In the genomic region with DNA sequence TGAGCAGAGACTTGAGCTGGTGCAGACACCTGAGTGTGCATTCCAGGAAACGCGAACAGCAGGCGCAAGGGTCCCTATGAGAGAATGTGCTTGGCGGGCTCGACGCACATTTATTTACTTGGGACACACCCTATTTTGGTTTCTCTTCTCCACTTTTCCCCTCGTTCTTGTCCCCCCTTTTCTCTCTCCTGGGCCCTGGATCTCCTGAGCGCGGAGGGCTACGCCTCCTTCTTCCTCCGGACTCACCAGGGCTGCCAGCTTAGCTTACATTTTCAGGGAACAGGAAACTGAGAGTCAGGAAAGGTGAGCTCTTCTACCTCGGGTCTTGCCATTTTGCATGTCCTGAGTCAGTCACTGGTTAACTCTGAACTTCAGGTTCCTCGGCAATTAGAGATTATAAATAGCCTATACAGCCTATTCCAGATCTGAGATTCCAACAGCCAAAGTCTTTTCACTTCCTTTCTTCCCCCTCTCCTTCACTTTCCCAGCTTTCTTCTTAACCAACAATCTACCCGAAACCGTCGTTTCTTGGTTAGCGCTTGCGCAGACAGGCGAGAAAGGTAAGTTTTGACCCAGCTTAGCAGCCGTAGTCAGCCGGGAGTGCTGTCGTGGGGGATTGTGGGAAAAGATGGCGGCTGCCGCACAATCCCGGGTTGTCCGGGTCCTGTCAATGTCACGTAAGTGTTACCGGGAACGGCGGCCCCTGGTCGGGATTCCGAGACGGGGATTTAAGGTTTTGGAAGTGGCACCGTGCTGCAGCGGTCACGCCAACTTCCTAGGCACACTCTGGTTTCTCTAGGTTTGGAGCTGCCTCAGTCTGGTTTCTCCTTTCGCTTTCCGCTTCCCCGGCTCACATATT, we compare ENCODE assay signal across 1 cellular context.
A peak's percentile ranks its signal among the peaks of the same experiment; 100 is the strongest.
TF ChIP-seq lines count a peak whose summit lies in the region.

Gene AKAP3, minus strand, starts transcription at position 553 of the 859 bp plus-strand sequence. CDS start 10,855 bp downstream, outside the sequence.
Gene NDUFA9, plus strand, starts transcription at position 616 of the 859 bp plus-strand sequence. Its CDS starts 13 bp downstream, at position 629.

TF ChIP-seq in SK-N-SH, 30 proteins besides CTCF, POLR2A, EP300 and RAD21 (continued from another document):
- TF ChIP-seq, protein P1, sequence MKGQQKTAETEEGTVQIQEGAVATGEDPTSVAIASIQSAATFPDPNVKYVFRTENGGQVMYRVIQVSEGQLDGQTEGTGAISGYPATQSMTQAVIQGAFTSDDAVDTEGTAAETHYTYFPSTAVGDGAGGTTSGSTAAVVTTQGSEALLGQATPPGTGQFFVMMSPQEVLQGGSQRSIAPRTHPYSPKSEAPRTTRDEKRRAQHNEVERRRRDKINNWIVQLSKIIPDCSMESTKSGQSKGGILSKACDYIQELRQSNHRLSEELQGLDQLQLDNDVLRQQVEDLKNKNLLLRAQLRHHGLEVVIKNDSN (IDR thresholded peaks at IDR 0.05; ENCODE audit: borderline replicate concordance, low read depth): peak; percentile 70; the same call in 1 of the 2 replicates
- peak; percentile 35; the same call in 1 of the 2 replicates for TF ChIP-seq TCF12 (IDR thresholded peaks at IDR 0.05)
- no peak for TF ChIP-seq RFX5 (IDR thresholded peaks at IDR 0.05; ENCODE audit: low read length)
- no peak for TF ChIP-seq SMC3 (IDR thresholded peaks at IDR 0.05; ENCODE audit: low read depth, low read length)
- peak; percentile 80 for TF ChIP-seq CHD2 (IDR thresholded peaks at IDR 0.05; ENCODE audit: low read length, partially characterized antibody)
- TF ChIP-seq NRF1 (IDR thresholded peaks at IDR 0.05; ENCODE audit: low read depth, low read length): peak; percentile 67
- TF ChIP-seq, protein P2, sequence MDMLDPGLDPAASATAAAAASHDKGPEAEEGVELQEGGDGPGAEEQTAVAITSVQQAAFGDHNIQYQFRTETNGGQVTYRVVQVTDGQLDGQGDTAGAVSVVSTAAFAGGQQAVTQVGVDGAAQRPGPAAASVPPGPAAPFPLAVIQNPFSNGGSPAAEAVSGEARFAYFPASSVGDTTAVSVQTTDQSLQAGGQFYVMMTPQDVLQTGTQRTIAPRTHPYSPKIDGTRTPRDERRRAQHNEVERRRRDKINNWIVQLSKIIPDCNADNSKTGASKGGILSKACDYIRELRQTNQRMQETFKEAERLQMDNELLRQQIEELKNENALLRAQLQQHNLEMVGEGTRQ (IDR thresholded peaks at IDR 0.05; ENCODE audit: borderline replicate concordance, low read depth, low read length): no peak
- TF ChIP-seq MXI1 (IDR thresholded peaks at IDR 0.05; ENCODE audit: low read depth, low read length): peak; percentile 76; the same call in 1 of the 2 replicates
- TF ChIP-seq FOXM1 (IDR thresholded peaks at IDR 0.05; ENCODE audit: low read depth): no peak
- no peak for TF ChIP-seq FOXJ3 (CRISPR knock-in tag; IDR thresholded peaks at IDR 0.05)
- TF ChIP-seq, protein P3, sequence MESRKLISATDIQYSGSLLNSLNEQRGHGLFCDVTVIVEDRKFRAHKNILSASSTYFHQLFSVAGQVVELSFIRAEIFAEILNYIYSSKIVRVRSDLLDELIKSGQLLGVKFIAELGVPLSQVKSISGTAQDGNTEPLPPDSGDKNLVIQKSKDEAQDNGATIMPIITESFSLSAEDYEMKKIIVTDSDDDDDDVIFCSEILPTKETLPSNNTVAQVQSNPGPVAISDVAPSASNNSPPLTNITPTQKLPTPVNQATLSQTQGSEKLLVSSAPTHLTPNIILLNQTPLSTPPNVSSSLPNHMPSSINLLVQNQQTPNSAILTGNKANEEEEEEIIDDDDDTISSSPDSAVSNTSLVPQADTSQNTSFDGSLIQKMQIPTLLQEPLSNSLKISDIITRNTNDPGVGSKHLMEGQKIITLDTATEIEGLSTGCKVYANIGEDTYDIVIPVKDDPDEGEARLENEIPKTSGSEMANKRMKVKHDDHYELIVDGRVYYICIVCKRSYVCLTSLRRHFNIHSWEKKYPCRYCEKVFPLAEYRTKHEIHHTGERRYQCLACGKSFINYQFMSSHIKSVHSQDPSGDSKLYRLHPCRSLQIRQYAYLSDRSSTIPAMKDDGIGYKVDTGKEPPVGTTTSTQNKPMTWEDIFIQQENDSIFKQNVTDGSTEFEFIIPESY (IDR thresholded peaks at IDR 0.05; ENCODE audit: borderline replicate concordance, low read depth): no peak
- TF ChIP-seq, protein P4, sequence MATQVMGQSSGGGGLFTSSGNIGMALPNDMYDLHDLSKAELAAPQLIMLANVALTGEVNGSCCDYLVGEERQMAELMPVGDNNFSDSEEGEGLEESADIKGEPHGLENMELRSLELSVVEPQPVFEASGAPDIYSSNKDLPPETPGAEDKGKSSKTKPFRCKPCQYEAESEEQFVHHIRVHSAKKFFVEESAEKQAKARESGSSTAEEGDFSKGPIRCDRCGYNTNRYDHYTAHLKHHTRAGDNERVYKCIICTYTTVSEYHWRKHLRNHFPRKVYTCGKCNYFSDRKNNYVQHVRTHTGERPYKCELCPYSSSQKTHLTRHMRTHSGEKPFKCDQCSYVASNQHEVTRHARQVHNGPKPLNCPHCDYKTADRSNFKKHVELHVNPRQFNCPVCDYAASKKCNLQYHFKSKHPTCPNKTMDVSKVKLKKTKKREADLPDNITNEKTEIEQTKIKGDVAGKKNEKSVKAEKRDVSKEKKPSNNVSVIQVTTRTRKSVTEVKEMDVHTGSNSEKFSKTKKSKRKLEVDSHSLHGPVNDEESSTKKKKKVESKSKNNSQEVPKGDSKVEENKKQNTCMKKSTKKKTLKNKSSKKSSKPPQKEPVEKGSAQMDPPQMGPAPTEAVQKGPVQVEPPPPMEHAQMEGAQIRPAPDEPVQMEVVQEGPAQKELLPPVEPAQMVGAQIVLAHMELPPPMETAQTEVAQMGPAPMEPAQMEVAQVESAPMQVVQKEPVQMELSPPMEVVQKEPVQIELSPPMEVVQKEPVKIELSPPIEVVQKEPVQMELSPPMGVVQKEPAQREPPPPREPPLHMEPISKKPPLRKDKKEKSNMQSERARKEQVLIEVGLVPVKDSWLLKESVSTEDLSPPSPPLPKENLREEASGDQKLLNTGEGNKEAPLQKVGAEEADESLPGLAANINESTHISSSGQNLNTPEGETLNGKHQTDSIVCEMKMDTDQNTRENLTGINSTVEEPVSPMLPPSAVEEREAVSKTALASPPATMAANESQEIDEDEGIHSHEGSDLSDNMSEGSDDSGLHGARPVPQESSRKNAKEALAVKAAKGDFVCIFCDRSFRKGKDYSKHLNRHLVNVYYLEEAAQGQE (IDR thresholded peaks at IDR 0.05; ENCODE audit: low read depth, low read length): peak; percentile 72
- peak; percentile 88; the same call in 1 of the 2 replicates for TF ChIP-seq SIN3A (IDR thresholded peaks at IDR 0.05; ENCODE audit: borderline replicate concordance, low read depth, low read length)
- TF ChIP-seq POLR2AphosphoS5 (IDR thresholded peaks at IDR 0.05; ENCODE audit: low read depth, low read length): peak; percentile 91
- no peak for TF ChIP-seq EZH2phosphoT487 (IDR thresholded peaks at IDR 0.05; ENCODE audit: borderline replicate concordance, low read depth)
- no peak for TF ChIP-seq NFIC (IDR thresholded peaks at IDR 0.05; ENCODE audit: borderline replicate concordance)
- TF ChIP-seq, protein P5, sequence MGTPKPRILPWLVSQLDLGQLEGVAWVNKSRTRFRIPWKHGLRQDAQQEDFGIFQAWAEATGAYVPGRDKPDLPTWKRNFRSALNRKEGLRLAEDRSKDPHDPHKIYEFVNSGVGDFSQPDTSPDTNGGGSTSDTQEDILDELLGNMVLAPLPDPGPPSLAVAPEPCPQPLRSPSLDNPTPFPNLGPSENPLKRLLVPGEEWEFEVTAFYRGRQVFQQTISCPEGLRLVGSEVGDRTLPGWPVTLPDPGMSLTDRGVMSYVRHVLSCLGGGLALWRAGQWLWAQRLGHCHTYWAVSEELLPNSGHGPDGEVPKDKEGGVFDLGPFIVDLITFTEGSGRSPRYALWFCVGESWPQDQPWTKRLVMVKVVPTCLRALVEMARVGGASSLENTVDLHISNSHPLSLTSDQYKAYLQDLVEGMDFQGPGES (IDR thresholded peaks at IDR 0.05; ENCODE audit: low read depth, low read length): no peak
- TF ChIP-seq TEAD4 (IDR thresholded peaks at IDR 0.05; ENCODE audit: borderline replicate concordance, insufficient read depth): no peak
- TF ChIP-seq RCOR1 (IDR thresholded peaks at IDR 0.05; ENCODE audit: low read length): no peak; the same call in 1 of the 2 replicates
